Comparison of ENCODE assay signal across 3 cellular contexts in the genomic region with DNA sequence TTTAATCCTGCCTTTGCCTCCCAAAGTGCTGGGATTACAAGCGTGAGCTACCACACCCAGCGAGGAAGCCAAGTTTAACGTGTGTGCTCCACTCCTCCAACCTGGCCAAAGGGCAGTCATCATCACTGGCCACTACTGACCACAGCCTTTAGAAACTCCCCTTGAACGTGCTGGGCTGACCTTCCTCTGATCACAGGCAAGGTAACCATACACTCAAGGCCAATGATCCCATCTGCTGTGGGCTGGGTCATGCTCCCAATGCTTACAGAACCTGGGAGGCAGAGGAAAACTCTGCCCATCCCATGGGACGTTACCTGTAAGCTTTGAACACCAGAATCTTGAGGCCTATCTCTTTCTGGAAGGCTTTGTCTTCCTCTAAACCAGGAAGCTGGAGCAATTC. TPM values are rescaled to one million over a fixed set of nuclear protein-coding genes. Genes with fewer than 3 reads are reported as not detected.
"Had no signal": no experiment of that assay in that cellular context is flagged by ENCODE, and none has a peak within 500 bp of the region (broad histone marks: within the 10 kb centered on the region; RNA-seq: fewer than 3 reads in every experiment).

No MANE protein-coding gene starts in this region.

RNA-seq across cellular contexts. Expression of a gene that starts 51.9 kb away (rescaled TPM):
- total RNA-seq: LHCN-M2, M059J, MCF 10A had no signal
